Comparison of ENCODE assay signal across 7 cellular contexts in genomic region chr11:43868852-43869567, GRCh38. TPM values are rescaled to one million over a fixed set of nuclear protein-coding genes. Genes with fewer than 3 reads are reported as not detected.
DNase-seq lines count a peak whose midpoint lies in the region; ATAC-seq and TF ChIP-seq lines count a peak whose summit lies in the region.

No MANE protein-coding gene starts in this region.

- no peak overlapping the region for H3K4me3 Mint-ChIP-seq in activated CD4-positive, alpha-beta memory T cell treated with anti-CD3 and anti-CD28 coated beads, Interleukin-2, amount 10 ng/mL, durations not matched to agents 7 days and 5 days

- in situ Hi-C loops in GM13977 (cut with MboI; ENCODE audit: low pct_unique_long_range_greater_than_20kb, low sequenced_read_pairs, unreplicated experiment): loop anchor here (25.0 kb wide), 1 partner anchor 257 kb away; no protein-coding TSS in a partner anchor

- peaks cover 24% of the 10 kb centered on the region for H3K4me1 Mint-ChIP-seq in activated CD4-positive, alpha-beta memory T cell treated with anti-CD3 and anti-CD28 coated beads, Interleukin-2, amount 10 ng/mL, durations not matched to agents 7 days and 5 days

- H3K27me3 Mint-ChIP-seq in activated CD4-positive, alpha-beta memory T cell treated with anti-CD3 and anti-CD28 coated beads, Interleukin-2, amount 10 ng/mL, durations not matched to agents 7 days and 5 days: peaks cover 72% of the 10 kb centered on the region

- CTCF ChIA-PET in activated CD4-positive, alpha-beta memory T cell treated with anti-CD3 and anti-CD28 coated beads, Interleukin-2, amount 10 ng/mL, durations not matched to agents 7 days and 5 days (lab: Charles Lee): interaction anchor here (2.6 kb wide), 1 partner anchor 17 kb away, joined by 8 read pairs; no protein-coding TSS in a partner anchor

- peaks cover 5% of the 10 kb centered on the region for H3K36me3 Mint-ChIP-seq in activated CD4-positive, alpha-beta memory T cell treated with anti-CD3 and anti-CD28 coated beads, Interleukin-2, amount 10 ng/mL, durations not matched to agents 7 days and 5 days (ENCODE audit: low read depth)

- peak; percentile 100 for ATAC-seq in GM21619 (IDR thresholded peaks at IDR 0.05; ENCODE audit: unreplicated experiment)

- POLR2A ChIA-PET in activated CD4-positive, alpha-beta memory T cell treated with anti-CD3 and anti-CD28 coated beads, Interleukin-2, amount 10 ng/mL, durations not matched to agents 7 days and 5 days (lab: Charles Lee): interaction anchor here (1.2 to 1.7 kb wide), 3 partner anchors 12 to 21 kb away, joined by 3 to 7 read pairs (median 4); no protein-coding TSS in a partner anchor

- DNase-seq in GM13977 (ENCODE audit: low spot score) (peak; percentile 74), HuH-7 (ENCODE audit: low spot score) (peak; percentile 34), kidney glomerular epithelial cell (lab: John Stamatoyannopoulos, UW) (peak; percentile 83), NCI-H345 treated with DMSO at 0.1 percent for 48 hours (lab: John Stamatoyannopoulos, UW; ENCODE audit: unreplicated experiment) (no peak), NCI-H524 (lab: John Stamatoyannopoulos, UW) (no peak)
- peak; percentile 47 for DNase-seq in activated CD4-positive, alpha-beta memory T cell treated with anti-CD3 and anti-CD28 coated beads, Interleukin-2, amount 10 ng/mL, durations not matched to agents 7 days and 5 days

- no peak for TF ChIP-seq CTCF in GM13977 (IDR thresholded peaks at IDR 0.05; ENCODE audit: extremely low read depth, insufficient read depth, missing control alignments)

- peaks cover 3% of the 10 kb centered on the region for H3K9me3 Mint-ChIP-seq in activated CD4-positive, alpha-beta memory T cell treated with anti-CD3 and anti-CD28 coated beads, Interleukin-2, amount 10 ng/mL, durations not matched to agents 7 days and 5 days

- H3K27ac Mint-ChIP-seq in activated CD4-positive, alpha-beta memory T cell treated with anti-CD3 and anti-CD28 coated beads, Interleukin-2, amount 10 ng/mL, durations not matched to agents 7 days and 5 days: no peak overlapping the region

RNA-seq across cellular contexts. Expression of gene ALKBH3, which starts 11.6 kb away (rescaled TPM):
- total RNA-seq in activated CD4-positive, alpha-beta memory T cell treated with anti-CD3 and anti-CD28 coated beads, Interleukin-2, amount 10 ng/mL, durations not matched to agents 7 days and 5 days: 10 to 100 TPM; 25.4 to 32.0 TPM

Comparison
In these comparisons a context has a peak if more than half of its experiments do, and no peak if none do; other contexts are left out.
1. DNase-seq: peak in GM13977 (single experiment), HuH-7 (single experiment), activated CD4-positive, alpha-beta memory T cell treated with anti-CD3 and anti-CD28 coated beads, Interleukin-2, amount 10 ng/mL, durations not matched to agents 7 days and 5 days (single experiment) and kidney glomerular epithelial cell (single experiment); none in NCI-H345 treated with DMSO at 0.1 percent for 48 hours (single experiment) and NCI-H524 (0 of 2).